24 cellular contexts compared by ENCODE assay signal in the genomic region with DNA sequence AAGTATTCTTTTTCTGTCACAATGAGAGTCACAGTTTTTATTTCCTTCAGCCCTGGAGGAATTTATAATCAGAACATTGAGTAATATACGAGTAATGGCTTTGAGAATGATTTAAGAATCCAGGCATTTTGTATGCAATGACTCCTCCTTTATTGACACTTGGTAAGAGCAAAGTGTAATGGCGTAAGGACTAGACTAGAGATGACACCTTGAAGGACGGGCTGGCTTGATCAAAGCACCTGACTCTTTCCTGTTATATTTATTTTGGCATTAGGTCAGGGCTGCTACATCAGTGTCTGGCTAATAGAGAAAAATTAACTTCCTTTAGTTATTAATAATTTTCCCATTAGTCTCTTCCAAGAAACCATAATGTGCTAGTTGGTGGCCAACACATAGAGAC.
A peak's percentile ranks its signal among the peaks of the same experiment; 100 is the strongest.
DNase-seq lines count a peak whose midpoint lies in the region; ATAC-seq, FAIRE-seq and TF ChIP-seq lines count a peak whose summit lies in the region.
"Had no signal": no experiment of that assay in that cellular context is flagged by ENCODE, and none has a peak within 500 bp of the region (broad histone marks: within the 10 kb centered on the region; RNA-seq: fewer than 3 reads in every experiment).

No MANE protein-coding gene starts in this region.

- H3K4me1 ChIP-seq in CD8-positive, alpha-beta T cell (ENCODE audit: insufficient read depth, low read length) = no peaks in the 10 kb centered on the region
- H3K4me1 ChIP-seq: A549, HAP-1 had no signal

- no peaks in the 10 kb centered on the region for H3K27me3 ChIP-seq in CD8-positive, alpha-beta T cell (ENCODE audit: insufficient read depth, low read length)

- ATAC-seq in left colon (peak; percentile 54), HG02981 (IDR thresholded peaks at IDR 0.05; ENCODE audit: unreplicated experiment) (no peak)
- no peak for ATAC-seq in CD8-positive, alpha-beta T cell
- ATAC-seq: A549 had no signal

- CTCF ChIA-PET in CD8-positive, alpha-beta T cell (lab: Charles Lee) = no interaction called here

- DNase-seq in NCI-H748 (lab: John Stamatoyannopoulos, UW; ENCODE audit: unreplicated experiment) (peak; percentile 2), NCI-H748 treated with DMSO at 0.1 percent for 48 hours (lab: John Stamatoyannopoulos, UW) (no peak), HT-29 (ENCODE audit: low spot score) (peak; percentile 5), left colon (no peak), NCI-H128 (lab: John Stamatoyannopoulos, UW; ENCODE audit: unreplicated experiment) (no peak)
- no peak for DNase-seq in CD8-positive, alpha-beta T cell
- DNase-seq: 8988T; ACHN; AML-193; C1 segment of cervical spinal cord; Caco-2; CD4-positive, alpha-beta memory T cell; DMS153; DMS79 treated with DMSO at 0.1 percent for 48 hours; GF-D8; GOT3; HFFc6 had no signal

- POLR2A ChIA-PET in CD8-positive, alpha-beta T cell (lab: Charles Lee) = no interaction called here

- intact Hi-C loops in left colon (cut with DNase I, micrococcal nuclease) = loop anchor here in 1 of 2 donors (10.0 kb wide), 1 partner anchor 412 kb away; no protein-coding TSS in a partner anchor
- intact Hi-C loops in CD8-positive, alpha-beta T cell (cut with DNase I, micrococcal nuclease) = no loop called here

- no peak overlapping the region for H3K4me3 ChIP-seq in CD8-positive, alpha-beta T cell (ENCODE audit: low read depth, low read length)
- H3K4me3 ChIP-seq: A549, HAP-1 had no signal

- peak; percentile 27 for FAIRE-seq in islet of Langerhans (lab: Jason Lieb, UNC)
- FAIRE-seq: A549, GM12891, GM18507, H54 had no signal

- H3K27me3 Mint-ChIP-seq in CD8-positive, alpha-beta T cell (ENCODE audit: low read depth) = no peaks in the 10 kb centered on the region
- H3K27me3 Mint-ChIP-seq: CD4-positive, alpha-beta memory T cell had no signal

- no peaks in the 10 kb centered on the region for H3K36me3 Mint-ChIP-seq in CD8-positive, alpha-beta T cell
- H3K36me3 Mint-ChIP-seq: CD4-positive, alpha-beta memory T cell had no signal

- H3K36me3 ChIP-seq in CD8-positive, alpha-beta T cell (ENCODE audit: insufficient read depth, low read length) = no peaks in the 10 kb centered on the region
- H3K36me3 ChIP-seq: HAP-1 had no signal

- H3K4me1 Mint-ChIP-seq in CD8-positive, alpha-beta T cell (ENCODE audit: low read depth) = no peaks in the 10 kb centered on the region
- H3K4me1 Mint-ChIP-seq: CD4-positive, alpha-beta memory T cell had no signal

- no peak overlapping the region for H3K27ac Mint-ChIP-seq in CD8-positive, alpha-beta T cell
- H3K27ac Mint-ChIP-seq: CD4-positive, alpha-beta memory T cell; HFFc6 had no signal

- no peak overlapping the region for H3K27ac ChIP-seq in CD8-positive, alpha-beta T cell (ENCODE audit: low read depth, low read length)
- H3K27ac ChIP-seq: A549 had no signal

- peaks cover 4% of the 10 kb centered on the region for H3K9me3 Mint-ChIP-seq in CD8-positive, alpha-beta T cell

- no peak for TF ChIP-seq CTCF in CD8-positive, alpha-beta T cell (IDR thresholded peaks at IDR 0.05)

- no peaks in the 10 kb centered on the region for H3K9me3 ChIP-seq in CD8-positive, alpha-beta T cell (ENCODE audit: low read length)
- H3K9me3 ChIP-seq: Caco-2, HAP-1 had no signal

- H3K4me3 Mint-ChIP-seq in CD8-positive, alpha-beta T cell = no peak overlapping the region
- H3K4me3 Mint-ChIP-seq: CD4-positive, alpha-beta memory T cell; HFFc6 had no signal

Comparison
In these comparisons a context has a peak if more than half of its experiments do, and no peak if none do; other contexts are left out.
1. DNase-seq: peak in NCI-H748 (single experiment) and HT-29 (single experiment); none in NCI-H748 treated with DMSO at 0.1 percent for 48 hours (single experiment), left colon (0 of 2), CD8-positive, alpha-beta T cell (0 of 7) and NCI-H128 (single experiment).